ENCODE assay signal across 1 cellular context in the genomic region with DNA sequence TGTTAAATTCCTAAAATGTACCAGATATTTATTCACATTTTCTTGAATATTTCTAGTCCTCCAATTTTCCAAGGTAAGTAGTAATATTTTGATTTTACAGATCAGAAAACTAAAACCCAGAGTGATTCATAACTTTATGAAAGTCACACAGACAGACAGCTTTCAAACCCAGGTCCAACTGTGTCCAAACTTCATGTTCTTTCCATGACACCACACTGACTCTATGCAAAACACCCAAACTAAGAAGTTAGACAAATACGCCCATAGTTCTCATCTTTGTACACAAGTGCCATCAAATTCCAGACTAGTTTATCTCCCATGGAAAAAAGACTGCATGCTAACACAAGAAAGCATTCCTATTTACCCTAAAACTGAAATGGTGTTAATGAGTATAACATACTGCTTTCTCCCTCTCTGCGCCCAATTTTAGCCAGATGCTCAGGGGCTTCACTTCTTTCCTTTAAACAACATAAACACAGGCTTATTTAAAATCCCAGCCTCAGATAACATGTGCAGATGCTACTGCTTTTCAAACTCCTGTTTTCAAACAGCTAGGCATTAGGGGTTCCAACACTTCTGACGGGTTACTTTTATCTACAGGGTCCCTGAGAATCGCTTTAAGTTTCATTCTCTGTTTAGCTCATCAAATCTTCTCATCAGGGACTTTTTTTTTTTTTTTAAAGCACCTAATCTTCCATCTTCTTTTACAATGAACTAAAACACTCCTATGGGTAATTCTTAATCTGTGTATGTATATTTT.
TF ChIP-seq lines count a peak whose summit lies in the region.

No MANE protein-coding gene starts in this region.

TF ChIP-seq in HepG2, 621 proteins besides CTCF, POLR2A, EP300 and RAD21:
- TF ChIP-seq, protein P1, sequence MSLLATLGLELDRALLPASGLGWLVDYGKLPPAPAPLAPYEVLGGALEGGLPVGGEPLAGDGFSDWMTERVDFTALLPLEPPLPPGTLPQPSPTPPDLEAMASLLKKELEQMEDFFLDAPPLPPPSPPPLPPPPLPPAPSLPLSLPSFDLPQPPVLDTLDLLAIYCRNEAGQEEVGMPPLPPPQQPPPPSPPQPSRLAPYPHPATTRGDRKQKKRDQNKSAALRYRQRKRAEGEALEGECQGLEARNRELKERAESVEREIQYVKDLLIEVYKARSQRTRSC (CRISPR knock-in tag; IDR thresholded peaks at IDR 0.05; ENCODE audit: low read depth), result no peak
